8 cellular contexts compared by ENCODE assay signal in the genomic region with DNA sequence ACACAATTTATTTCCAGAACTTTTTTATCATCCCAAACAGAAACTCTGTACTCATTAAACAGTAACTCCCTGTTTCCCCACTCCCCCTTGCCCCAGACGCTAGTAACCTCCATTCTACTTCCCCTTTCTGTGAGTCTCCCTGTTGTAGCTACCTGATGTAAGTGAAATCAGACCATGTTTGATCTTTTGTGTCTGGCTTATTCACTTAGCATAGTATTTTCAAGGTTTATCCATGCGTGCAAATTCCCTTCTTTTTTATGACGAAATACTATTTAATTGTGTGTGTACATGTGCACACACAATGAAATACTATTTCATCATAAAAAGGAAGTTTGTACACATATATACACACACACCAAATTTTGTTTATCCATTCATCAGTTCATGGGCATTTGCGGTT. TPM values are rescaled to one million over a fixed set of nuclear protein-coding genes. Genes with fewer than 3 reads are reported as not detected.
DNase-seq lines count a peak whose midpoint lies in the region; ATAC-seq and TF ChIP-seq lines count a peak whose summit lies in the region.
"Had no signal": no experiment of that assay in that cellular context is flagged by ENCODE, and none has a peak within 500 bp of the region (broad histone marks: within the 10 kb centered on the region; RNA-seq: fewer than 3 reads in every experiment).

No MANE protein-coding gene starts in this region.

- no peak for TF ChIP-seq POLR2A in ovary (IDR thresholded peaks at IDR 0.05)

- H3K27ac Mint-ChIP-seq in activated naive CD4-positive, alpha-beta T cell treated with anti-CD3 and anti-CD28 coated beads, Interleukin-2, amount 50 U/mL, for 72 hours: peak overlapping the region in 1 of 2 donors; percentile 53

- no peak for TF ChIP-seq EP300 in ovary (IDR thresholded peaks at IDR 0.05)

- ATAC-seq in GM19395 (IDR thresholded peaks at IDR 0.05; ENCODE audit: unreplicated experiment): peak; percentile 46
- ATAC-seq in HG03045 (IDR thresholded peaks at IDR 0.05; ENCODE audit: unreplicated experiment): peak; percentile 35
- no peak for ATAC-seq in activated naive CD4-positive, alpha-beta T cell treated with anti-CD3 and anti-CD28 coated beads, Interleukin-2, amount 50 U/mL, for 72 hours
- ATAC-seq: psoas muscle had no signal

- 77 to 90% (median 89%) methylated on average over 4 of the region's 4 CpGs for WGBS in ovary, 3 donors

- no peak for TF ChIP-seq CTCF in tibial artery (IDR thresholded peaks at IDR 0.05)
- no peak for TF ChIP-seq CTCF in ovary (IDR thresholded peaks at IDR 0.05)

- no peaks in the 10 kb centered on the region for H3K36me3 ChIP-seq in tibial artery
- H3K36me3 ChIP-seq in ovary: no peaks in the 10 kb centered on the region

- H3K36me3 Mint-ChIP-seq in activated naive CD4-positive, alpha-beta T cell treated with anti-CD3 and anti-CD28 coated beads, Interleukin-2, amount 50 U/mL, for 72 hours: peaks cover 5 to 10% of the 10 kb centered on the region in 2 donors

- H3K4me1 ChIP-seq in tibial artery (peaks cover 0 to 83% (median 62%) of the 10 kb centered on the region in 4 donors), ovary (ENCODE audit: insufficient read depth) (peaks cover 16% of the 10 kb centered on the region)

- no peak overlapping the region for H3K4me3 ChIP-seq in tibial artery
- no peak overlapping the region for H3K4me3 ChIP-seq in ovary
- H3K4me3 ChIP-seq: psoas muscle had no signal

- no peaks in the 10 kb centered on the region for H3K9me3 Mint-ChIP-seq in activated naive CD4-positive, alpha-beta T cell treated with anti-CD3 and anti-CD28 coated beads, Interleukin-2, amount 50 U/mL, for 72 hours

- H3K27me3 ChIP-seq in tibial artery (no peaks in the 10 kb centered on the region), ovary (no peaks in the 10 kb centered on the region)

- H3K27ac ChIP-seq in tibial artery (peak overlapping the region; percentile 96 to 99), ovary (no peak overlapping the region)
- H3K27ac ChIP-seq: psoas muscle had no signal

- DNase-seq in OCI-M1 (lab: John Stamatoyannopoulos, UW): peak; percentile 90
- no peak for DNase-seq in tibial artery
- DNase-seq in cortex of kidney (lab: John Stamatoyannopoulos, UW): no peak
- DNase-seq in activated naive CD4-positive, alpha-beta T cell treated with anti-CD3 and anti-CD28 coated beads, Interleukin-2, amount 50 U/mL, for 72 hours (ENCODE audit: low spot score in 2 of 2): no peak
- DNase-seq in ovary: no peak
- DNase-seq: psoas muscle had no signal

- intact Hi-C loops in tibial artery (cut with DNase I; ENCODE audit: low total_unique reads) (no loop called here), ovary (cut with DNase I) (no loop called here)

- no peaks in the 10 kb centered on the region for H3K9me3 ChIP-seq in tibial artery
- H3K9me3 ChIP-seq in ovary: no peaks in the 10 kb centered on the region
- H3K9me3 ChIP-seq: psoas muscle had no signal

RNA-seq across cellular contexts. Expression of gene PKD2, which starts 5.2 kb away (rescaled TPM):
- 1 to 10 TPM; 2.0 to 7.1 TPM for total RNA-seq in activated naive CD4-positive, alpha-beta T cell treated with anti-CD3 and anti-CD28 coated beads, Interleukin-2, amount 50 U/mL, for 72 hours
- total RNA-seq in ovary: 10 to 100 TPM; 43.4 to 66.9 (median 52.5) TPM
- 10 to 100 TPM; 35.7 to 63.5 TPM for polyA plus RNA-seq in ovary

RNA-seq across cellular contexts. Expression of gene SPP1, which starts 37.1 kb away (rescaled TPM):
- not detected for total RNA-seq in activated naive CD4-positive, alpha-beta T cell treated with anti-CD3 and anti-CD28 coated beads, Interleukin-2, amount 50 U/mL, for 72 hours
- 10 to 100 TPM in 6 of 7 donors, 1 to 10 TPM in 1; 5.6 to 88.7 (median 25.6) TPM for total RNA-seq in ovary
- 10 to 100 TPM; 20.8 to 23.7 TPM for polyA plus RNA-seq in ovary

Comparison
In these comparisons a context has a peak if more than half of its experiments do, and no peak if none do; other contexts are left out.
1. ATAC-seq: peak in GM19395 (single experiment) and HG03045 (single experiment); none in activated naive CD4-positive, alpha-beta T cell treated with anti-CD3 and anti-CD28 coated beads, Interleukin-2, amount 50 U/mL, for 72 hours (0 of 2).
2. H3K27ac ChIP-seq: peak in tibial artery (2 of 2); none in ovary (0 of 2).
3. RNA of gene PKD2, which starts 5.2 kb away (total RNA-seq): 43.4 to 66.9 TPM in ovary; 2.0 to 7.1 TPM in activated naive CD4-positive, alpha-beta T cell treated with anti-CD3 and anti-CD28 coated beads, Interleukin-2, amount 50 U/mL, for 72 hours; every median in the first group is over 4 times any median in the second.
4. RNA of gene SPP1, which starts 37.1 kb away (total RNA-seq): 5.6 to 88.7 TPM in ovary; not detected in activated naive CD4-positive, alpha-beta T cell treated with anti-CD3 and anti-CD28 coated beads, Interleukin-2, amount 50 U/mL, for 72 hours; every median in the first group is over 4 times any median in the second.